27 cellular contexts compared by ENCODE assay signal in the genomic region with DNA sequence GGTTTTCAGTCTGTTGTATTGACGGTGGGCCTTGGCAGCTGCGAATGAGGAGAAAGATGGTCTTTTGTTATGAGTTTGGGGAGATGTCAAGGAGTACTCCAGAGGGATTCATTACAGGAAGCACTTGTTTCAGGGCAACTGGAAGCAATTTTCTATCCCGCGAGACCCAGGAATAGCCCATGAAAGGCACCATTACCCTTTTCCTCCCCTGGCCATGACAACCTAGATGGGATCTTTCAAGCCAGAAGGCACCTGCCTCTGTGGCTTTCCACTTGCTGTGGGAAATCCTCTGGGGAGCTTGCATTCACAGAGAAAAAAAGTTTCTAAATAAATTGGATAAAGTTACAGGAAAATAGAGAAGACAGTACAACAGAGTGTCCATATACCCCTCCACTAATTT. TPM values are rescaled to one million over a fixed set of nuclear protein-coding genes. Genes with fewer than 3 reads are reported as not detected.
"Had no signal": no experiment of that assay in that cellular context is flagged by ENCODE, and none has a peak within 500 bp of the region (broad histone marks: within the 10 kb centered on the region; RNA-seq: fewer than 3 reads in every experiment).

No MANE protein-coding gene starts in this region.

- H3K9me3 Mint-ChIP-seq: activated naive CD4-positive, alpha-beta T cell treated with anti-CD3 and anti-CD28 coated beads, Interleukin-2, amount 10 ng/mL, durations not matched to agents 7 days and 5 days; activated naive CD8-positive, alpha-beta T cell treated with anti-CD3 and anti-CD28 coated beads, Interleukin-2, amount 50 U/mL, for 24 hours; central memory CD8-positive, alpha-beta T cell; endodermal cell had no signal

- H3K27me3 ChIP-seq: brain microvascular endothelial cell, colonic mucosa, left lung, ovary, transverse colon, vagina had no signal

- H3K36me3 ChIP-seq: brain microvascular endothelial cell, colonic mucosa, left lung, ovary, transverse colon, vagina had no signal

- H3K4me1 ChIP-seq: colonic mucosa had no signal

- DNase-seq: activated CD4-positive, alpha-beta T cell treated with anti-CD3 and anti-CD28 coated beads, Interleukin-2, amount 50 U/mL, for 1 hour; activated CD8-positive, alpha-beta memory T cell treated with anti-CD3 and anti-CD28 coated beads for 24 hours; activated CD8-positive, alpha-beta memory T cell treated with anti-CD3 and anti-CD28 coated beads, Interleukin-2, amount 50 U/mL, for 48 hours; activated effector memory CD4-positive, alpha-beta T cell treated with Interleukin-2 at 50 U/mL for 16 hours; activated naive CD4-positive, alpha-beta T cell treated with anti-CD3 and anti-CD28 coated beads, Interleukin-2, amount 10 ng/mL, durations not matched to agents 7 days and 5 days; activated naive CD8-positive, alpha-beta T cell treated with anti-CD3 and anti-CD28 coated beads, Interleukin-2, amount 50 U/mL, for 24 hours; activated T-cell treated with anti-CD3 and anti-CD28 coated beads, Interleukin-2, amount 50 U/mL, for 48 hours; aorta; brain microvascular endothelial cell; colonic mucosa; endodermal cell; foreskin fibroblast; hippocampal formation; kidney; left lung; mammary epithelial cell; ovary; psoas muscle; right cardiac atrium; T1000; transverse colon had no signal

- H3K9me3 ChIP-seq: colonic mucosa, left lung, ovary, psoas muscle, transverse colon, vagina had no signal

- ATAC-seq: activated naive CD8-positive, alpha-beta T cell treated with anti-CD3 and anti-CD28 coated beads, Interleukin-2, amount 50 U/mL, for 24 hours; left lung; psoas muscle; right cardiac atrium had no signal

- H3K4me3 ChIP-seq: colonic mucosa, left lung, ovary, psoas muscle, skin epidermis, transverse colon, vagina had no signal

- H3K27ac ChIP-seq: brain microvascular endothelial cell, colonic mucosa, epithelial cell of prostate, left lung, ovary, psoas muscle, skin epidermis, transverse colon, vagina had no signal

- H3K36me3 Mint-ChIP-seq: activated naive CD4-positive, alpha-beta T cell treated with anti-CD3 and anti-CD28 coated beads, Interleukin-2, amount 10 ng/mL, durations not matched to agents 7 days and 5 days had no signal

- H3K27ac Mint-ChIP-seq: activated naive CD4-positive, alpha-beta T cell treated with anti-CD3 and anti-CD28 coated beads, Interleukin-2, amount 10 ng/mL, durations not matched to agents 7 days and 5 days; activated naive CD8-positive, alpha-beta T cell treated with anti-CD3 and anti-CD28 coated beads, Interleukin-2, amount 50 U/mL, for 24 hours; endodermal cell; stimulated activated naive CD8-positive, alpha-beta T cell treated with anti-CD3 and anti-CD28 coated beads, Interleukin-15, Interleukin-2, amounts not matched to agents 100 ng/mL and 50 ng/mL, for 24 hours had no signal

- H3K4me3 Mint-ChIP-seq: activated naive CD4-positive, alpha-beta T cell treated with anti-CD3 and anti-CD28 coated beads, Interleukin-2, amount 10 ng/mL, durations not matched to agents 7 days and 5 days; activated naive CD8-positive, alpha-beta T cell treated with anti-CD3 and anti-CD28 coated beads, Interleukin-2, amount 50 U/mL, for 24 hours; central memory CD8-positive, alpha-beta T cell; endodermal cell; stimulated activated naive CD8-positive, alpha-beta T cell treated with anti-CD3 and anti-CD28 coated beads, Interleukin-15, Interleukin-2, amounts not matched to agents 100 ng/mL and 50 ng/mL, for 24 hours had no signal

RNA-seq across cellular contexts. Expression of gene OR2D3, which starts 8.1 kb away (rescaled TPM):
- total RNA-seq: aorta, colonic mucosa, endodermal cell, kidney, left lung, mammary epithelial cell, mononuclear cell, ovary, psoas muscle, right cardiac atrium, transverse colon, vagina had no signal
- polyA plus RNA-seq: aorta, mammary epithelial cell, ovary, psoas muscle, right cardiac atrium had no signal

RNA-seq across cellular contexts. Expression of gene OR2D2, which starts 36.6 kb away (rescaled TPM):
- total RNA-seq: aorta, psoas muscle, right cardiac atrium, vagina had no signal
- polyA plus RNA-seq: aorta, mammary epithelial cell, ovary, psoas muscle, right cardiac atrium had no signal

RNA-seq across cellular contexts. Expression of gene OR10A4, which starts 52.5 kb away (rescaled TPM):
- total RNA-seq: aorta, colonic mucosa, endodermal cell, kidney, left lung, mammary epithelial cell, mononuclear cell, ovary, psoas muscle, right cardiac atrium, transverse colon, vagina had no signal
- polyA plus RNA-seq: aorta, mammary epithelial cell, ovary, psoas muscle, right cardiac atrium had no signal
